In genomic region chr10:80502621-80503583, GRCh38 we compare ENCODE assay signal across 9 cellular contexts. TPM values are rescaled to one million over a fixed set of nuclear protein-coding genes. Genes with fewer than 3 reads are reported as not detected.
A peak's percentile ranks its signal among the peaks of the same experiment; 100 is the strongest.
DNase-seq lines count a peak whose midpoint lies in the region; ATAC-seq and TF ChIP-seq lines count a peak whose summit lies in the region.
"Had no signal": no experiment of that assay in that cellular context is flagged by ENCODE, and none has a peak within 500 bp of the region (broad histone marks: within the 10 kb centered on the region; RNA-seq: fewer than 3 reads in every experiment).

No MANE protein-coding gene starts in this region.

- H3K4me2 ChIP-seq in hepatocyte, result no peak overlapping the region

- no peaks in the 10 kb centered on the region for H3K9me3 Mint-ChIP-seq in activated CD4-positive, alpha-beta T cell treated with anti-CD3 and anti-CD28 coated beads for 36 hours (ENCODE audit: low read depth)
- H3K9me3 Mint-ChIP-seq in activated naive CD8-positive, alpha-beta T cell treated with anti-CD3 and anti-CD28 coated beads for 36 hours, result no peaks in the 10 kb centered on the region
- H3K9me3 Mint-ChIP-seq in stimulated activated naive CD8-positive, alpha-beta T cell treated with anti-CD3 and anti-CD28 coated beads, Interleukin-15, amount 100 ng/mL, for 72 hours, result no peaks in the 10 kb centered on the region

- peak overlapping the region; percentile 96 for H3K27ac ChIP-seq in hepatocyte

- H3K4me1 Mint-ChIP-seq in activated CD4-positive, alpha-beta T cell treated with anti-CD3 and anti-CD28 coated beads for 36 hours, result peaks cover 79% of the 10 kb centered on the region
- H3K4me1 Mint-ChIP-seq in activated naive CD8-positive, alpha-beta T cell treated with anti-CD3 and anti-CD28 coated beads for 36 hours, result peaks cover 79% of the 10 kb centered on the region
- H3K4me1 Mint-ChIP-seq in stimulated activated naive CD8-positive, alpha-beta T cell treated with anti-CD3 and anti-CD28 coated beads, Interleukin-15, amount 100 ng/mL, for 72 hours, result peaks cover 78% of the 10 kb centered on the region

- POLR2A ChIA-PET in activated CD4-positive, alpha-beta T cell treated with anti-CD3 and anti-CD28 coated beads for 36 hours (lab: Charles Lee), result no interaction called here

- no peak for TF ChIP-seq CTCF in hepatocyte (IDR thresholded peaks at IDR 0.05; ENCODE audit: poor library complexity)

- no peak overlapping the region for H3K4me3 ChIP-seq in hepatocyte

- H3K4me1 ChIP-seq in hepatocyte (ENCODE audit: insufficient read depth), result peaks cover 89% of the 10 kb centered on the region

- DNase-seq in activated CD4-positive, alpha-beta T cell treated with anti-CD3 and anti-CD28 coated beads for 36 hours, result no peak
- no peak for DNase-seq in activated CD4-positive, alpha-beta T cell treated with anti-CD3 and anti-CD28 coated beads for 4 hours
- DNase-seq in activated naive CD8-positive, alpha-beta T cell treated with anti-CD3 and anti-CD28 coated beads for 36 hours, result no peak
- DNase-seq in hepatocyte (ENCODE audit: low spot score) (no peak), HK-2 (ENCODE audit: unreplicated experiment) (no peak), H4 (ENCODE audit: low spot score) (no peak), SKM-1 treated with dmso at 0.1 percent for 144 hours (lab: John Stamatoyannopoulos, UW; ENCODE audit: unreplicated experiment) (no peak)
- DNase-seq in stimulated activated naive CD8-positive, alpha-beta T cell treated with anti-CD3 and anti-CD28 coated beads, Interleukin-15, amount 100 ng/mL, for 72 hours, result no peak
- DNase-seq: stimulated activated naive CD4-positive, alpha-beta T cell treated with Interleukin-2 at 50 U/mL for 16 hours had no signal

- peaks cover 14% of the 10 kb centered on the region for H4K20me1 ChIP-seq in hepatocyte (ENCODE audit: insufficient read depth, poor library complexity, severe bottlenecking)

- H3K27me3 Mint-ChIP-seq in activated CD4-positive, alpha-beta T cell treated with anti-CD3 and anti-CD28 coated beads for 36 hours, result no peaks in the 10 kb centered on the region
- no peaks in the 10 kb centered on the region for H3K27me3 Mint-ChIP-seq in activated naive CD8-positive, alpha-beta T cell treated with anti-CD3 and anti-CD28 coated beads for 36 hours
- H3K27me3 Mint-ChIP-seq in stimulated activated naive CD8-positive, alpha-beta T cell treated with anti-CD3 and anti-CD28 coated beads, Interleukin-15, amount 100 ng/mL, for 72 hours, result no peaks in the 10 kb centered on the region

- H3K36me3 ChIP-seq in hepatocyte (replicated peaks; ENCODE audit: insufficient read depth, low read depth), result no peaks in the 10 kb centered on the region

- intact Hi-C loops in activated CD4-positive, alpha-beta T cell treated with anti-CD3 and anti-CD28 coated beads for 36 hours (cut with DNase I, micrococcal nuclease), result no loop called here

- ATAC-seq in activated CD4-positive, alpha-beta T cell treated with anti-CD3 and anti-CD28 coated beads for 36 hours, result no peak
- no peak for ATAC-seq in stimulated activated naive CD8-positive, alpha-beta T cell treated with anti-CD3 and anti-CD28 coated beads, Interleukin-15, amount 100 ng/mL, for 72 hours

- no peak overlapping the region for H2AFZ ChIP-seq in hepatocyte

- H3K27ac Mint-ChIP-seq in activated CD4-positive, alpha-beta T cell treated with anti-CD3 and anti-CD28 coated beads for 36 hours, result peak overlapping the region; percentile 98
- H3K27ac Mint-ChIP-seq in activated naive CD8-positive, alpha-beta T cell treated with anti-CD3 and anti-CD28 coated beads for 36 hours, result peak overlapping the region; percentile 96
- H3K27ac Mint-ChIP-seq in stimulated activated naive CD8-positive, alpha-beta T cell treated with anti-CD3 and anti-CD28 coated beads, Interleukin-15, amount 100 ng/mL, for 72 hours, result peak overlapping the region in 1 of 2 donors; percentile 96

- H3K4me3 Mint-ChIP-seq in activated CD4-positive, alpha-beta T cell treated with anti-CD3 and anti-CD28 coated beads for 36 hours, result no peak overlapping the region
- H3K4me3 Mint-ChIP-seq in activated naive CD8-positive, alpha-beta T cell treated with anti-CD3 and anti-CD28 coated beads for 36 hours, result no peak overlapping the region
- peak overlapping the region; percentile 44 to 51 for H3K4me3 Mint-ChIP-seq in stimulated activated naive CD8-positive, alpha-beta T cell treated with anti-CD3 and anti-CD28 coated beads, Interleukin-15, amount 100 ng/mL, for 72 hours

- H3K9me3 ChIP-seq in hepatocyte (ENCODE audit: low read depth), result no peaks in the 10 kb centered on the region

- peaks cover 73% of the 10 kb centered on the region for H3K79me2 ChIP-seq in hepatocyte

- 89% methylated on average over 13 of the region's 13 CpGs for WGBS in hepatocyte (ENCODE audit: low lambda C conversion rate, missing lambda C conversion rate)

- CTCF ChIA-PET in activated CD4-positive, alpha-beta T cell treated with anti-CD3 and anti-CD28 coated beads for 36 hours (lab: Charles Lee), result interaction anchor here (1.1 to 16.9 kb wide), 7 partner anchors 8 to 126 kb away, joined by 3 to 372 read pairs (median 61); partner anchors contain the start of gene TSPAN14

- no peaks in the 10 kb centered on the region for H3K27me3 ChIP-seq in hepatocyte

- H3K36me3 Mint-ChIP-seq in activated CD4-positive, alpha-beta T cell treated with anti-CD3 and anti-CD28 coated beads for 36 hours (ENCODE audit: low read depth), result peaks cover 24% of the 10 kb centered on the region
- peaks cover 20% of the 10 kb centered on the region for H3K36me3 Mint-ChIP-seq in activated naive CD8-positive, alpha-beta T cell treated with anti-CD3 and anti-CD28 coated beads for 36 hours

- H3K9me2 ChIP-seq in hepatocyte (replicated peaks; ENCODE audit: insufficient read depth), result no peaks in the 10 kb centered on the region

RNA-seq across cellular contexts. Expression of gene SH2D4B, which starts 34.8 kb away (rescaled TPM):
- under 1 TPM in 1 of 2 experiments, not detected in 1; 0.11 TPM for total RNA-seq in activated CD4-positive, alpha-beta T cell treated with anti-CD3 and anti-CD28 coated beads for 36 hours
- under 1 TPM; 0.08 to 0.18 TPM for total RNA-seq in activated naive CD8-positive, alpha-beta T cell treated with anti-CD3 and anti-CD28 coated beads for 36 hours
- total RNA-seq in hepatocyte, result not detected in 2 replicates
- polyA plus RNA-seq in hepatocyte, result not detected in 2 replicates
- not detected in 2 replicates for total RNA-seq in H4 (2014; rRNA removed; shearing (Covaris generic))

RNA-seq across cellular contexts. Expression of gene TSPAN14, which starts 48.8 kb away (rescaled TPM):
- 10 to 100 TPM; 37.6 to 43.8 TPM for total RNA-seq in activated CD4-positive, alpha-beta T cell treated with anti-CD3 and anti-CD28 coated beads for 36 hours
- 10 to 100 TPM; 39.6 to 40.4 TPM for total RNA-seq in activated naive CD8-positive, alpha-beta T cell treated with anti-CD3 and anti-CD28 coated beads for 36 hours
- total RNA-seq in hepatocyte, result 55.1 and 65.9 TPM in 2 replicates
- 90.4 and 104 TPM in 2 replicates for polyA plus RNA-seq in hepatocyte
- total RNA-seq in H4 (2014; rRNA removed; shearing (Covaris generic)), result 16.2 and 16.4 TPM in 2 replicates

Comparison
In these comparisons a context has a peak if more than half of its experiments do, and no peak if none do; other contexts are left out.
1. H3K4me3 Mint-ChIP-seq: peak in stimulated activated naive CD8-positive, alpha-beta T cell treated with anti-CD3 and anti-CD28 coated beads, Interleukin-15, amount 100 ng/mL, for 72 hours (2 of 2); none in activated CD4-positive, alpha-beta T cell treated with anti-CD3 and anti-CD28 coated beads for 36 hours (single experiment) and activated naive CD8-positive, alpha-beta T cell treated with anti-CD3 and anti-CD28 coated beads for 36 hours (single experiment).